In genomic region chr3:120743556-120744195, GRCh38 we compare ENCODE assay signal across 8 cellular contexts. TPM values are rescaled to one million over a fixed set of nuclear protein-coding genes. Genes with fewer than 3 reads are reported as not detected.
DNase-seq lines count a peak whose midpoint lies in the region; ATAC-seq and TF ChIP-seq lines count a peak whose summit lies in the region.

No MANE protein-coding gene starts in this region.

- H3K9ac ChIP-seq in SK-N-SH = peak overlapping the region; percentile 88

- TF ChIP-seq RAD21 in SK-N-SH (IDR thresholded peaks at IDR 0.05; ENCODE audit: low read length) = no peak

- POLR2A ChIA-PET in SK-N-SH (lab: Yijun Ruan, JAX) = no interaction called here
- POLR2A ChIA-PET in WTC11 (lab: Charles Lee) = no interaction called here

- H2AFZ ChIP-seq in SK-N-SH (ENCODE audit: low read depth) = peak overlapping the region; percentile 86

- no peak for DNase-seq in SK-N-SH
- DNase-seq in WTC11 (ENCODE audit: low spot score) = no peak
- no peak for DNase-seq in right cardiac atrium
- DNase-seq in spleen = no peak
- no peak for DNase-seq in ureter (ENCODE audit: low spot score)
- DNase-seq in hypothalamus (lab: John Stamatoyannopoulos, UW) = no peak

- no peaks in the 10 kb centered on the region for H3K9me2 ChIP-seq in SK-N-SH

- H3K27ac Mint-ChIP-seq in WTC11 = peak overlapping the region; percentile 89

- TF ChIP-seq CTCF in SK-N-SH (IDR thresholded peaks at IDR 0.05) (no peak), WTC11 (IDR thresholded peaks at IDR 0.05) (no peak), spleen (IDR thresholded peaks at IDR 0.05 in 8 of 11, conservative IDR thresholded peaks at IDR 0.05 in 3 of 11) (no peak)

- TF ChIP-seq POLR2A in spleen (IDR thresholded peaks at IDR 0.05) = no peak

- WGBS in SK-N-SH (ENCODE audit: low lambda C conversion rate) = 55% methylated on average over 5 of the region's 6 CpGs
- 49% methylated on average over 6 of the region's 6 CpGs for WGBS in right cardiac atrium
- WGBS in spleen, 5 donors = 65 to 74% (median 71%) methylated on average over 6 of the region's 6 CpGs

- H3K36me3 ChIP-seq in SK-N-SH (replicated peaks in 1 of 2; ENCODE audit: control insufficient read depth in 1 of 2, insufficient read depth in 2 of 2, low read length in 1 of 2) = peaks cover 0 to 10% of the 10 kb centered on the region in 2 experiments
- peaks cover 0 to under 1% (median 0%) of the 10 kb centered on the region in 6 donors for H3K36me3 ChIP-seq in spleen

- peak overlapping the region; percentile 93 for H3K4me2 ChIP-seq in SK-N-SH

- peaks cover 13% of the 10 kb centered on the region for H3K9me3 Mint-ChIP-seq in WTC11

- H3K27me3 ChIP-seq in SK-N-SH (ENCODE audit: insufficient read depth) (no peaks in the 10 kb centered on the region), right cardiac atrium (ENCODE audit: control insufficient read depth, insufficient read depth) (no peaks in the 10 kb centered on the region), spleen (replicated peaks in 1 of 7) (no peaks in the 10 kb centered on the region)

- H3K4me3 ChIP-seq in SK-N-SH (ENCODE audit: low read depth in 2 of 2, low read length in 1 of 2) (peak overlapping the region; percentile 91 to 98), right cardiac atrium (ENCODE audit: low read length) (peak overlapping the region; percentile 99), spleen (peak overlapping the region in 7 of 8 donors; percentile 75 to 96 (median 88))

- H3K9me3 ChIP-seq in SK-N-SH = no peaks in the 10 kb centered on the region
- H3K9me3 ChIP-seq in right cardiac atrium (ENCODE audit: control insufficient read depth, low read length) = no peaks in the 10 kb centered on the region
- peaks cover 0 to 4% (median 0%) of the 10 kb centered on the region in 8 donors for H3K9me3 ChIP-seq in spleen

- intact Hi-C loops in right cardiac atrium (cut with DNase I) (loop anchor here in 1 of 4 donors (10.0 kb wide), 1 partner anchor 139 kb away; no protein-coding TSS in a partner anchor), spleen (cut with DNase I; ENCODE audit: low total_unique reads) (loop anchor here (10.0 kb wide), 1 partner anchor 149 kb away; the partner anchor contains the start of gene NDUFB4)

- peak overlapping the region in 1 of 2 experiments; percentile 88; a peak in 2 of 4 replicates for H3K27ac ChIP-seq in SK-N-SH (ENCODE audit: low read depth in 2 of 2, low read length in 1 of 2)
- H3K27ac ChIP-seq in right cardiac atrium (ENCODE audit: low read length) = no peak overlapping the region
- H3K27ac ChIP-seq in spleen = peak overlapping the region in 5 of 8 donors; percentile 96 to 98 (median 97)

- no peak for ATAC-seq in SK-N-SH treated with all-trans-retinoic acid at 6 μM for 48 hours
- no peak for ATAC-seq in WTC11
- no peak for ATAC-seq in right cardiac atrium
- ATAC-seq in HG02973 (IDR thresholded peaks at IDR 0.05; ENCODE audit: unreplicated experiment) = no peak

- TF ChIP-seq EP300 in SK-N-SH (IDR thresholded peaks at IDR 0.05; ENCODE audit: borderline replicate concordance in 1 of 2, low read depth in 1 of 2, low read length in 1 of 2) = no peak

- H3K27me3 Mint-ChIP-seq in WTC11 (ENCODE audit: low read depth) = no peaks in the 10 kb centered on the region

- peaks cover 31% of the 10 kb centered on the region for H3K4me1 Mint-ChIP-seq in WTC11

- no peaks in the 10 kb centered on the region for H3F3A ChIP-seq in SK-N-SH (replicated peaks; ENCODE audit: insufficient read depth)

- CTCF ChIA-PET in SK-N-SH (lab: Yijun Ruan, JAX) = interaction anchor here (0.7 to 2.8 kb wide), 3 partner anchors 28 to 176 kb away, joined by 3 to 8 read pairs (median 8); no protein-coding TSS in a partner anchor
- CTCF ChIA-PET in WTC11 (lab: Charles Lee) = interaction anchor here (1.7 kb wide), 1 partner anchor 183 kb away, joined by 5 read pairs; no protein-coding TSS in a partner anchor

- H3K4me1 ChIP-seq in SK-N-SH (ENCODE audit: control insufficient read depth in 1 of 2, insufficient read depth in 2 of 2, low read depth in 1 of 2, low read length in 1 of 2) = peaks cover 7 to 8% of the 10 kb centered on the region in 2 experiments; a peak in 3 of 4 replicates
- H3K4me1 ChIP-seq in right cardiac atrium (ENCODE audit: control insufficient read depth, insufficient read depth, low read length) = no peaks in the 10 kb centered on the region
- peaks cover 12 to 49% (median 32%) of the 10 kb centered on the region in 6 donors for H3K4me1 ChIP-seq in spleen

- H3K4me3 Mint-ChIP-seq in WTC11 = peak overlapping the region; percentile 83

- H3K36me3 Mint-ChIP-seq in WTC11 = peaks cover 30% of the 10 kb centered on the region

- H4K20me1 ChIP-seq in SK-N-SH (ENCODE audit: insufficient read depth) = no peaks in the 10 kb centered on the region

- H3K79me2 ChIP-seq in SK-N-SH (ENCODE audit: insufficient read depth) = peaks cover 87% of the 10 kb centered on the region

TF ChIP-seq in SK-N-SH, 30 proteins besides CTCF, POLR2A, EP300 and RAD21 (continues in another document):
- TF ChIP-seq, protein P1, sequence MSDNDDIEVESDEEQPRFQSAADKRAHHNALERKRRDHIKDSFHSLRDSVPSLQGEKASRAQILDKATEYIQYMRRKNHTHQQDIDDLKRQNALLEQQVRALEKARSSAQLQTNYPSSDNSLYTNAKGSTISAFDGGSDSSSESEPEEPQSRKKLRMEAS (IDR thresholded peaks at IDR 0.05; ENCODE audit: low read depth) = no peak

TF ChIP-seq in SK-N-SH treated with all-trans-retinoic acid at 6 μM for 48 hours, 23 proteins besides CTCF, POLR2A, EP300 and RAD21:
- TF ChIP-seq ZNF565 (CRISPR knock-in tag; conservative IDR thresholded peaks at IDR 0.05; ENCODE audit: low read depth) = no peak
- TF ChIP-seq PPARA (CRISPR knock-in tag; IDR thresholded peaks at IDR 0.05; ENCODE audit: borderline replicate concordance) = no peak
- no peak for TF ChIP-seq ZC3H10 (CRISPR knock-in tag; IDR thresholded peaks at IDR 0.05)
- no peak for TF ChIP-seq TCF4 (CRISPR knock-in tag; IDR thresholded peaks at IDR 0.05; ENCODE audit: borderline replicate concordance)
- TF ChIP-seq RARB (CRISPR knock-in tag; IDR thresholded peaks at IDR 0.05) = no peak
- no peak for TF ChIP-seq TOX (CRISPR knock-in tag; IDR thresholded peaks at IDR 0.05; ENCODE audit: borderline replicate concordance)
- TF ChIP-seq, protein P2, sequence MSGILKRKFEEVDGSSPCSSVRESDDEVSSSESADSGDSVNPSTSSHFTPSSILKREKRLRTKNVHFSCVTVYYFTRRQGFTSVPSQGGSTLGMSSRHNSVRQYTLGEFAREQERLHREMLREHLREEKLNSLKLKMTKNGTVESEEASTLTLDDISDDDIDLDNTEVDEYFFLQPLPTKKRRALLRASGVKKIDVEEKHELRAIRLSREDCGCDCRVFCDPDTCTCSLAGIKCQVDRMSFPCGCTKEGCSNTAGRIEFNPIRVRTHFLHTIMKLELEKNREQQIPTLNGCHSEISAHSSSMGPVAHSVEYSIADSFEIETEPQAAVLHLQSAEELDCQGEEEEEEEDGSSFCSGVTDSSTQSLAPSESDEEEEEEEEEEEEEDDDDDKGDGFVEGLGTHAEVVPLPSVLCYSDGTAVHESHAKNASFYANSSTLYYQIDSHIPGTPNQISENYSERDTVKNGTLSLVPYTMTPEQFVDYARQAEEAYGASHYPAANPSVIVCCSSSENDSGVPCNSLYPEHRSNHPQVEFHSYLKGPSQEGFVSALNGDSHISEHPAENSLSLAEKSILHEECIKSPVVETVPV (CRISPR knock-in tag; IDR thresholded peaks at IDR 0.05) = no peak

TF ChIP-seq in WTC11, 78 proteins besides CTCF, POLR2A, EP300 and RAD21:
- 0 out of 2 replicates have a peak, but pooled peaks have one; percentile 20 for TF ChIP-seq SMAD3 (CRISPR knock-in tag; IDR thresholded peaks at IDR 0.05; ENCODE audit: borderline replicate concordance)
- no peak for TF ChIP-seq SOX15 (CRISPR knock-in tag; IDR thresholded peaks at IDR 0.05)

RNA-seq across cellular contexts. Expression of gene GTF2E1, which starts 1.1 kb away (rescaled TPM):
- polyA plus RNA-seq in SK-N-SH (2012; rRNA removed) (5.7 and 7.7 TPM in 2 replicates), right cardiac atrium (4.9 TPM), spleen (1 to 10 TPM; 5.2 to 9.0 (median 6.7) TPM)
- 8.9 and 9.1 TPM in 2 replicates for polyA plus RNA-seq in SK-N-SH (2012; cell fraction: cytosol; rRNA removed)
- polyA plus RNA-seq in SK-N-SH (2012; cell fraction: nucleus; rRNA removed) = 4.1 and 7.1 TPM in 2 replicates
- total RNA-seq in WTC11 (2021) (64.5 to 78.0 TPM (median 72.4 TPM) in 3 replicates), right cardiac atrium (10 to 100 TPM; 10.3 to 13.9 (median 11.7) TPM), spleen (10 to 100 TPM; 18.7 to 28.3 (median 21.3) TPM), ureter (20.2 TPM)

RNA-seq across cellular contexts. Expression of gene RABL3, which starts 1.4 kb away (rescaled TPM):
- polyA plus RNA-seq in SK-N-SH (2012; rRNA removed) (2.2 and 3.5 TPM in 2 replicates), right cardiac atrium (4.7 TPM), spleen (1 to 10 TPM; 4.3 to 7.6 (median 5.3) TPM)
- 4.8 and 5.8 TPM in 2 replicates for polyA plus RNA-seq in SK-N-SH (2012; cell fraction: cytosol; rRNA removed)
- 1.4 and 3.5 TPM in 2 replicates for polyA plus RNA-seq in SK-N-SH (2012; cell fraction: nucleus; rRNA removed)
- total RNA-seq in WTC11 (2021) (15.0 to 18.2 TPM (median 16.6 TPM) in 3 replicates), right cardiac atrium (10 to 100 TPM; 13.6 to 19.6 (median 15.7) TPM), spleen (10 to 100 TPM; 12.0 to 24.0 (median 19.1) TPM), ureter (28.7 TPM)
